In the genomic region with DNA sequence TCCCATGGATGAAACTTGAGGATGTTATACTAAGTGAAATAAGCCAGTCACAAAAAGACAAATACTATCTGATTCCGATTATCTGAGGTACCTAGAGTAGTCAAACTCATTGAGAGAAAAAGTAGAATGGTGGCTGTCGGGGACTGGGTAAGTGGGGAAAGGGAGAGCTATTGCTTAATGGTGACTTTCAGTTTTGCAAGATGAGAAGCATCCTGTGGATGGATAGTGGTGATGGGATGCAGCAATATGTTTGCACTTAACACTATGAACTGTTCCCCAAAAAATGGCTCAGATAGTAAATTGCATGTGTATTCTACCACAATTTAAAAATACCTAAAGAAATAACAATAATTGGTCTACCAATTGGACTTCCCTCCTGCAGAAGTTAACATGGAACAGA, we compare ENCODE assay signal across 3 cellular contexts.
TF ChIP-seq lines count a peak whose summit lies in the region.

No MANE protein-coding gene starts in this region.

TF ChIP-seq in IMR-90, 13 proteins besides CTCF, POLR2A, EP300 and RAD21:
- TF ChIP-seq, protein P1, sequence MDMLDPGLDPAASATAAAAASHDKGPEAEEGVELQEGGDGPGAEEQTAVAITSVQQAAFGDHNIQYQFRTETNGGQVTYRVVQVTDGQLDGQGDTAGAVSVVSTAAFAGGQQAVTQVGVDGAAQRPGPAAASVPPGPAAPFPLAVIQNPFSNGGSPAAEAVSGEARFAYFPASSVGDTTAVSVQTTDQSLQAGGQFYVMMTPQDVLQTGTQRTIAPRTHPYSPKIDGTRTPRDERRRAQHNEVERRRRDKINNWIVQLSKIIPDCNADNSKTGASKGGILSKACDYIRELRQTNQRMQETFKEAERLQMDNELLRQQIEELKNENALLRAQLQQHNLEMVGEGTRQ (IDR thresholded peaks at IDR 0.05; ENCODE audit: low read depth, low read length) = no peak
- TF ChIP-seq CEBPB (IDR thresholded peaks at IDR 0.05; ENCODE audit: low read depth, low read length) = peak; percentile 32; the same call in 1 of the 2 replicates
TF ChIP-seq in IMR-90: peak in this region for 1.

TF ChIP-seq in SK-N-SH treated with all-trans-retinoic acid at 6 μM for 48 hours, 23 proteins besides CTCF, POLR2A, EP300 and RAD21:
- TF ChIP-seq ZFP3 (CRISPR knock-in tag; IDR thresholded peaks at IDR 0.05) (no peak), CSDC2 (CRISPR knock-in tag; IDR thresholded peaks at IDR 0.05) (no peak), BACH2 (CRISPR knock-in tag; IDR thresholded peaks at IDR 0.05; ENCODE audit: borderline replicate concordance) (no peak), SNAI2 (CRISPR knock-in tag; IDR thresholded peaks at IDR 0.05) (no peak), ARNTL (CRISPR knock-in tag; IDR thresholded peaks at IDR 0.05; ENCODE audit: borderline replicate concordance, low read depth) (no peak), ISL1 (CRISPR knock-in tag; IDR thresholded peaks at IDR 0.05) (no peak), ZNF565 (CRISPR knock-in tag; conservative IDR thresholded peaks at IDR 0.05; ENCODE audit: low read depth) (no peak), TCF4 (CRISPR knock-in tag; IDR thresholded peaks at IDR 0.05; ENCODE audit: borderline replicate concordance) (no peak), ZNF8 (CRISPR knock-in tag; IDR thresholded peaks at IDR 0.05) (no peak)
- TF ChIP-seq, protein P2, sequence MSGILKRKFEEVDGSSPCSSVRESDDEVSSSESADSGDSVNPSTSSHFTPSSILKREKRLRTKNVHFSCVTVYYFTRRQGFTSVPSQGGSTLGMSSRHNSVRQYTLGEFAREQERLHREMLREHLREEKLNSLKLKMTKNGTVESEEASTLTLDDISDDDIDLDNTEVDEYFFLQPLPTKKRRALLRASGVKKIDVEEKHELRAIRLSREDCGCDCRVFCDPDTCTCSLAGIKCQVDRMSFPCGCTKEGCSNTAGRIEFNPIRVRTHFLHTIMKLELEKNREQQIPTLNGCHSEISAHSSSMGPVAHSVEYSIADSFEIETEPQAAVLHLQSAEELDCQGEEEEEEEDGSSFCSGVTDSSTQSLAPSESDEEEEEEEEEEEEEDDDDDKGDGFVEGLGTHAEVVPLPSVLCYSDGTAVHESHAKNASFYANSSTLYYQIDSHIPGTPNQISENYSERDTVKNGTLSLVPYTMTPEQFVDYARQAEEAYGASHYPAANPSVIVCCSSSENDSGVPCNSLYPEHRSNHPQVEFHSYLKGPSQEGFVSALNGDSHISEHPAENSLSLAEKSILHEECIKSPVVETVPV (CRISPR knock-in tag; IDR thresholded peaks at IDR 0.05) = no peak
- TF ChIP-seq, protein P3, sequence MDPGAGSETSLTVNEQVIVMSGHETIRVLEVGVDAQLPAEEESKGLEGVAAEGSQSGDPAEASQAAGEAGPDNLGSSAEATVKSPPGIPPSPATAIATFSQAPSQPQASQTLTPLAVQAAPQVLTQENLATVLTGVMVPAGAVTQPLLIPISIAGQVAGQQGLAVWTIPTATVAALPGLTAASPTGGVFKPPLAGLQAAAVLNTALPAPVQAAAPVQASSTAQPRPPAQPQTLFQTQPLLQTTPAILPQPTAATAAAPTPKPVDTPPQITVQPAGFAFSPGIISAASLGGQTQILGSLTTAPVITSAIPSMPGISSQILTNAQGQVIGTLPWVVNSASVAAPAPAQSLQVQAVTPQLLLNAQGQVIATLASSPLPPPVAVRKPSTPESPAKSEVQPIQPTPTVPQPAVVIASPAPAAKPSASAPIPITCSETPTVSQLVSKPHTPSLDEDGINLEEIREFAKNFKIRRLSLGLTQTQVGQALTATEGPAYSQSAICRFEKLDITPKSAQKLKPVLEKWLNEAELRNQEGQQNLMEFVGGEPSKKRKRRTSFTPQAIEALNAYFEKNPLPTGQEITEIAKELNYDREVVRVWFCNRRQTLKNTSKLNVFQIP (CRISPR knock-in tag; IDR thresholded peaks at IDR 0.05; ENCODE audit: borderline replicate concordance, low read depth) = no peak

TF ChIP-seq in H1, 55 proteins besides CTCF, POLR2A, EP300 and RAD21:
- TF ChIP-seq NANOG (IDR thresholded peaks at IDR 0.05; ENCODE audit: insufficient read depth, low read depth, low read length, poor library complexity, severe bottlenecking) (no peak), CEBPB (IDR thresholded peaks at IDR 0.05; ENCODE audit: low read depth, low read length) (0 out of 2 replicates have a peak, but pooled peaks have one; percentile 5)
